ENCODE assay signal across 23 cellular contexts in genomic region chr11:69320326-69320725, GRCh38. TPM values are rescaled to one million over a fixed set of nuclear protein-coding genes. Genes with fewer than 3 reads are reported as not detected.
DNase-seq lines count a peak whose midpoint lies in the region; ATAC-seq and TF ChIP-seq lines count a peak whose summit lies in the region.
"Had no signal": no experiment of that assay in that cellular context is flagged by ENCODE, and none has a peak within 500 bp of the region (broad histone marks: within the 10 kb centered on the region; RNA-seq: fewer than 3 reads in every experiment).

No MANE protein-coding gene starts in this region.

- peak overlapping the region; percentile 32; the same call in 1 of the 2 replicates for H3K56ac ChIP-seq in IMR-90 (ENCODE audit: extremely low read depth, insufficient read depth, low read length)

- H3K4me1 ChIP-seq in ACC112 (ENCODE audit: control insufficient read depth, insufficient read depth, low read length, unreplicated experiment): peaks cover 54% of the 10 kb centered on the region
- H3K4me1 ChIP-seq in IMR-90 (ENCODE audit: control insufficient read depth, insufficient read depth, low read length): peaks cover 24% of the 10 kb centered on the region

- peak overlapping the region; percentile 100 for H2BK120ac ChIP-seq in IMR-90 (ENCODE audit: low read depth, low read length)

- peak overlapping the region; percentile 69 for H3K23ac ChIP-seq in IMR-90 (ENCODE audit: low read depth, low read length)

- no peak overlapping the region for H3K4me3 Mint-ChIP-seq in chondrocyte (ENCODE audit: unreplicated experiment)
- H3K4me3 Mint-ChIP-seq in osteocyte (ENCODE audit: unreplicated experiment): no peak overlapping the region
- H3K4me3 Mint-ChIP-seq: activated B cell treated with CpG ODN at 0.5 μM for 24 hours; activated T-cell treated with anti-CD3 and anti-CD28 coated beads, Interleukin-2, amount 50 U/mL, for 4 hours; CD8-positive, alpha-beta T cell; dendritic cell treated with granulocyte-macrophage colony-stimulating factor and Interleukin-4, amounts not matched to agents 40 ng/mL and 50 ng/mL, for 4 days; natural killer cell treated with Interleukin-12 subunit alpha and Interleukin-12 subunit beta and Interleukin-15 and Interleukin-18, amount 100 ng/mL, for 72 hours had no signal

- no peak overlapping the region for H3K4me2 ChIP-seq in IMR-90 (ENCODE audit: low read depth, low read length)
- H3K4me2 ChIP-seq: KMS-11 had no signal

- no peak for TF ChIP-seq CTCF in IMR-90 (conservative IDR thresholded peaks at IDR 0.05; ENCODE audit: low read depth, low read length)
- no peak for TF ChIP-seq CTCF in chondrocyte (IDR thresholded peaks at IDR 0.05)
- TF ChIP-seq CTCF in osteocyte (IDR thresholded peaks at IDR 0.05): no peak
- TF ChIP-seq CTCF in coronary artery (IDR thresholded peaks at IDR 0.05): no peak

- peak overlapping the region; percentile 90 for H2AK9ac ChIP-seq in IMR-90 (replicated peaks; ENCODE audit: low read depth, low read length, poor library complexity)

- CTCF ChIA-PET in IMR-90 (lab: Yijun Ruan, JAX): no interaction called here

- peaks cover 16% of the 10 kb centered on the region for H3K79me2 ChIP-seq in ACC112 (ENCODE audit: control insufficient read depth, insufficient read depth, low read length, unreplicated experiment)

- peak overlapping the region; percentile 44 for H3K18ac ChIP-seq in IMR-90 (ENCODE audit: low read depth, low read length)

- dilution Hi-C loops in IMR-90 (cut with HindIII; ENCODE audit: low sequenced_read_pairs, unreplicated experiment): no loop called here

- no peak overlapping the region for H2AFZ ChIP-seq in ACC112 (ENCODE audit: low read length, unreplicated experiment)
- no peak overlapping the region for H2AFZ ChIP-seq in IMR-90 (replicated peaks; ENCODE audit: low read length, poor library complexity)

- H3K9me3 Mint-ChIP-seq in chondrocyte (ENCODE audit: low read depth) (peaks cover 7% of the 10 kb centered on the region), osteocyte (ENCODE audit: unreplicated experiment) (peaks cover 15% of the 10 kb centered on the region)
- H3K9me3 Mint-ChIP-seq: activated T-cell treated with anti-CD3 and anti-CD28 coated beads, Interleukin-2, amount 50 U/mL, for 4 hours; dendritic cell treated with granulocyte-macrophage colony-stimulating factor and Interleukin-4, amounts not matched to agents 40 ng/mL and 50 ng/mL, for 4 days had no signal

- H3K79me1 ChIP-seq in IMR-90 (ENCODE audit: low read depth in 1 of 2, low read length in 2 of 2): peaks cover 32 to 87% of the 10 kb centered on the region in 2 experiments

- in situ Hi-C loops in IMR-90 (cut with MboI; ENCODE audit: low sequenced_read_pairs): no loop called here

- H3K27me3 Mint-ChIP-seq in chondrocyte (ENCODE audit: low read depth): no peaks in the 10 kb centered on the region
- no peaks in the 10 kb centered on the region for H3K27me3 Mint-ChIP-seq in osteocyte (ENCODE audit: unreplicated experiment)
- H3K27me3 Mint-ChIP-seq: activated B cell treated with CpG ODN at 0.5 μM for 24 hours had no signal

- no peak for ATAC-seq in IMR-90 (ENCODE audit: low read depth)
- no peak for ATAC-seq in GM21825 (IDR thresholded peaks at IDR 0.05; ENCODE audit: unreplicated experiment)
- ATAC-seq: activated naive CD4-positive, alpha-beta T cell treated with anti-CD3 and anti-CD28 coated beads, Interleukin-2, amount 50 U/mL, for 72 hours; activated T-cell treated with anti-CD3 and anti-CD28 coated beads, Interleukin-2, amount 50 U/mL, for 4 hours; CD8-positive, alpha-beta T cell had no signal

- 80% methylated on average over 1 of the region's 7 CpGs; no CpG with 5 or more reads in 1 of the 2 experiments for WGBS in IMR-90 (ENCODE audit: extremely low coverage in 2 of 2, insufficient read length in 1 of 2), 2 experiments

- peak overlapping the region; percentile 100 for H3K4ac ChIP-seq in IMR-90 (ENCODE audit: low read depth, low read length)

- H2AK5ac ChIP-seq in IMR-90 (ENCODE audit: low read depth, low read length): peak overlapping the region; percentile 98

- H3K9me3 ChIP-seq in IMR-90 (ENCODE audit: control insufficient read depth, insufficient read depth, low read length): no peaks in the 10 kb centered on the region

- H2BK5ac ChIP-seq in IMR-90 (ENCODE audit: low read depth, low read length, poor library complexity, severe bottlenecking): peak overlapping the region; percentile 100

- H3K4me1 Mint-ChIP-seq in chondrocyte (ENCODE audit: low read depth) (peaks cover 5% of the 10 kb centered on the region), osteocyte (ENCODE audit: unreplicated experiment) (peaks cover 11% of the 10 kb centered on the region)
- H3K4me1 Mint-ChIP-seq: activated B cell treated with CpG ODN at 0.5 μM for 24 hours had no signal

- H3K9me1 ChIP-seq in IMR-90 (ENCODE audit: insufficient read depth, low read length): peaks cover 45% of the 10 kb centered on the region

- H3K36me3 Mint-ChIP-seq in chondrocyte (ENCODE audit: low read depth): peaks cover 3% of the 10 kb centered on the region
- peaks cover 3% of the 10 kb centered on the region for H3K36me3 Mint-ChIP-seq in osteocyte (ENCODE audit: unreplicated experiment)
- H3K36me3 Mint-ChIP-seq: CD8-positive, alpha-beta T cell; natural killer cell treated with Interleukin-12 subunit alpha and Interleukin-12 subunit beta and Interleukin-15 and Interleukin-18, amount 100 ng/mL, for 72 hours had no signal

- H3K27ac Mint-ChIP-seq in chondrocyte (ENCODE audit: unreplicated experiment) (peak overlapping the region; percentile 51), osteocyte (ENCODE audit: unreplicated experiment) (peak overlapping the region; percentile 48)
- H3K27ac Mint-ChIP-seq: activated B cell treated with CpG ODN at 0.5 μM for 24 hours; activated naive CD4-positive, alpha-beta T cell treated with anti-CD3 and anti-CD28 coated beads, Interleukin-2, amount 50 U/mL, for 72 hours; CD8-positive, alpha-beta T cell; dendritic cell treated with granulocyte-macrophage colony-stimulating factor and Interleukin-4, amounts not matched to agents 40 ng/mL and 50 ng/mL, for 4 days; natural killer cell treated with Interleukin-12 subunit alpha and Interleukin-12 subunit beta and Interleukin-15 and Interleukin-18, amount 100 ng/mL, for 72 hours had no signal

- BruUV-seq in IMR-90 (replicated peaks; lab: Mats Ljungman, UMichigan): no TSS peak

- peak overlapping the region; percentile 86 to 99 for H4K8ac ChIP-seq in IMR-90 (ENCODE audit: low read depth in 2 of 2, low read length in 2 of 2)

- TF ChIP-seq POLR2A in IMR-90 (IDR thresholded peaks at IDR 0.05; ENCODE audit: low read depth, low read length): no peak

- peak overlapping the region; percentile 88; the same call in 1 of the 2 replicates for H3K27ac ChIP-seq in ACC112 (ENCODE audit: low read depth, low read length)
- peak overlapping the region; percentile 71; the same call in 1 of the 2 replicates for H3K27ac ChIP-seq in IMR-90 (ENCODE audit: insufficient read depth, low read length)
- no peak overlapping the region for H3K27ac ChIP-seq in coronary artery
- H3K27ac ChIP-seq: KMS-11 had no signal

- peak overlapping the region; percentile 99 for H3K14ac ChIP-seq in IMR-90 (replicated peaks; ENCODE audit: low read depth, low read length)

- TF ChIP-seq RAD21 in IMR-90 (IDR thresholded peaks at IDR 0.05; ENCODE audit: low read length): no peak

- no peak overlapping the region for H3K9ac ChIP-seq in IMR-90 (ENCODE audit: low read depth, low read length)
- H3K9ac ChIP-seq: KMS-11 had no signal

- intact Hi-C loops in IMR-90 (cut with micrococcal nuclease): no loop called here

- peak overlapping the region; percentile 98 for H2BK20ac ChIP-seq in IMR-90 (ENCODE audit: low read depth, low read length)

- H3K27me3 ChIP-seq in ACC112 (ENCODE audit: insufficient read depth, low read length): no peaks in the 10 kb centered on the region
- H3K27me3 ChIP-seq in IMR-90 (ENCODE audit: control insufficient read depth, insufficient read depth, low read length): no peaks in the 10 kb centered on the region
- H3K27me3 ChIP-seq: brain microvascular endothelial cell had no signal

- no peaks in the 10 kb centered on the region for H3K36me3 ChIP-seq in ACC112 (ENCODE audit: insufficient read depth, low read length)
- H3K36me3 ChIP-seq in IMR-90 (ENCODE audit: control insufficient read depth, insufficient read depth, low read length): no peaks in the 10 kb centered on the region
- H3K36me3 ChIP-seq: brain microvascular endothelial cell had no signal

- peak overlapping the region; percentile 58; the same call in 1 of the 2 replicates for H4K5ac ChIP-seq in IMR-90 (ENCODE audit: low read depth, low read length)

- POLR2A ChIA-PET in IMR-90 (lab: Charles Lee; ENCODE audit: unreplicated experiment): no interaction called here

- no peaks in the 10 kb centered on the region for H4K20me1 ChIP-seq in IMR-90 (ENCODE audit: insufficient read depth, low read length)

- peak overlapping the region; percentile 95; the same call in 2 of the 3 replicates for H2BK15ac ChIP-seq in IMR-90 (ENCODE audit: low read depth, low read length)

- DNase-seq in IMR-90: no peak
- DNase-seq in chondrocyte (ENCODE audit: low spot score): no peak
- DNase-seq in osteocyte (ENCODE audit: extremely low spot score, unreplicated experiment): no peak
- DNase-seq in coronary artery (ENCODE audit: low spot score): no peak
- no peak for DNase-seq in activated CD4-positive, CD25-positive, alpha-beta regulatory T cell treated with anti-CD3 and anti-CD28 coated beads, Interleukin-2, amount 50 U/mL, for 72 hours
- DNase-seq in SHP77 (lab: John Stamatoyannopoulos, UW): no peak
- DNase-seq: activated B cell treated with CpG ODN at 0.5 μM for 24 hours; activated T-cell treated with anti-CD3 and anti-CD28 coated beads, Interleukin-2, amount 50 U/mL, for 4 hours; brain microvascular endothelial cell; CD8-positive, alpha-beta T cell; left cardiac atrium; NCI-H2107; NCI-H510A treated with DMSO at 0.1 percent for 48 hours; T-helper 1 cell had no signal

- H4K91ac ChIP-seq in IMR-90 (ENCODE audit: insufficient read depth, low read depth, low read length): peak overlapping the region; percentile 97

- H3K4me3 ChIP-seq in ACC112 (ENCODE audit: low read depth, low read length): no peak overlapping the region
- H3K4me3 ChIP-seq in IMR-90 (ENCODE audit: insufficient read depth, low read depth, low read length): no peak overlapping the region
- H3K4me3 ChIP-seq in coronary artery: no peak overlapping the region

TF ChIP-seq in IMR-90, 13 proteins besides CTCF, POLR2A, EP300 and RAD21 (continues in another document):
- no peak for TF ChIP-seq RCOR1 (IDR thresholded peaks at IDR 0.05; ENCODE audit: insufficient replicate concordance, low read length)
- TF ChIP-seq MXI1 (IDR thresholded peaks at IDR 0.05; ENCODE audit: borderline replicate concordance, low read depth, low read length): no peak
- no peak for TF ChIP-seq MAZ (IDR thresholded peaks at IDR 0.05; ENCODE audit: borderline replicate concordance, low read depth, low read length)
- TF ChIP-seq CHD1 (IDR thresholded peaks at IDR 0.05; ENCODE audit: low read depth, low read length): no peak
- TF ChIP-seq SMC3 (IDR thresholded peaks at IDR 0.05; ENCODE audit: low read depth, low read length): no peak

RNA-seq across cellular contexts. Expression of gene MYEOV, which starts 26.4 kb away (rescaled TPM):
- 6.1 and 6.8 TPM in 2 replicates for total RNA-seq in IMR-90 (2012; rRNA removed)
- polyA plus RNA-seq in IMR-90 (2012; rRNA removed): 5.8 and 12.5 TPM in 2 replicates
- polyA plus RNA-seq in IMR-90 (2012; cell fraction: cytosol; rRNA removed): 3.3 and 5.6 TPM in 2 replicates
- polyA plus RNA-seq in IMR-90 (2012; cell fraction: nucleus; rRNA removed; ENCODE audit: low replicate concordance): 7.1 and 13.0 TPM in 2 replicates
- 0.87 TPM in 1 of 3 replicates, not detected in the others for total RNA-seq in chondrocyte
- total RNA-seq in osteocyte: 1.6 and 1.8 TPM in 2 replicates
- total RNA-seq: activated naive CD4-positive, alpha-beta T cell treated with anti-CD3 and anti-CD28 coated beads, Interleukin-2, amount 50 U/mL, for 72 hours; frontal cortex; natural killer cell treated with Interleukin-12 subunit alpha and Interleukin-12 subunit beta and Interleukin-15 and Interleukin-18, amount 100 ng/mL, for 72 hours; Right ventricle myocardium inferior; temporal lobe had no signal

Comparison
In these comparisons a context has a peak if more than half of its experiments do, and no peak if none do; other contexts are left out.
1. H3K27ac ChIP-seq: peak in ACC112 (single experiment) and IMR-90 (single experiment); none in coronary artery (0 of 2).